8 cellular contexts compared by ENCODE assay signal in genomic region chr19:9791552-9792181, GRCh38. TPM values are rescaled to one million over a fixed set of nuclear protein-coding genes. Genes with fewer than 3 reads are reported as not detected.
DNase-seq lines count a peak whose midpoint lies in the region; ATAC-seq and TF ChIP-seq lines count a peak whose summit lies in the region.

No MANE protein-coding gene starts in this region.

- H3K36me3 Mint-ChIP-seq in natural killer cell, result no peaks in the 10 kb centered on the region
- H3K36me3 Mint-ChIP-seq in stimulated activated effector memory CD8-positive, alpha-beta T cell treated with anti-CD3 and anti-CD28 coated beads, Interleukin-12 subunit alpha, Interleukin-12 subunit beta, amount 100 ng/mL, for 72 hours, result peaks cover 11% of the 10 kb centered on the region

- H3K79me2 ChIP-seq in KMS-11 (ENCODE audit: insufficient read depth, low read depth), result no peaks in the 10 kb centered on the region

- intact Hi-C loops in natural killer cell (cut with micrococcal nuclease), result loop anchor here (1.0 to 10.0 kb wide), 2 partner anchors 28 to 357 kb away; partner anchors contain the start of genes FBXL12 and ZNF266

- peak overlapping the region; percentile 90 to 99 for H3K27ac Mint-ChIP-seq in natural killer cell
- H3K27ac Mint-ChIP-seq in stimulated activated effector memory CD8-positive, alpha-beta T cell treated with anti-CD3 and anti-CD28 coated beads, Interleukin-12 subunit alpha, Interleukin-12 subunit beta, amount 100 ng/mL, for 72 hours, result peak overlapping the region; percentile 95

- peaks cover 20 to 35% of the 10 kb centered on the region in 2 donors for H3K4me1 Mint-ChIP-seq in natural killer cell
- H3K4me1 Mint-ChIP-seq in stimulated activated effector memory CD8-positive, alpha-beta T cell treated with anti-CD3 and anti-CD28 coated beads, Interleukin-12 subunit alpha, Interleukin-12 subunit beta, amount 100 ng/mL, for 72 hours, result peaks cover 21% of the 10 kb centered on the region

- no peaks in the 10 kb centered on the region for H3K9me3 Mint-ChIP-seq in natural killer cell
- H3K9me3 Mint-ChIP-seq in stimulated activated effector memory CD8-positive, alpha-beta T cell treated with anti-CD3 and anti-CD28 coated beads, Interleukin-12 subunit alpha, Interleukin-12 subunit beta, amount 100 ng/mL, for 72 hours, result no peaks in the 10 kb centered on the region

- H3K27ac ChIP-seq in KMS-11 (no peak overlapping the region), RWPE2 (ENCODE audit: poor library complexity, severe bottlenecking) (peak overlapping the region; percentile 33)

- ATAC-seq in RWPE2 (ENCODE audit: low read depth) (peak; percentile 87), natural killer cell (peak; percentile 58 to 80 (median 63))
- peak; percentile 81 for ATAC-seq in stimulated activated effector memory CD8-positive, alpha-beta T cell treated with anti-CD3 and anti-CD28 coated beads, Interleukin-12 subunit alpha, Interleukin-12 subunit beta, amount 100 ng/mL, for 72 hours

- H3K4me3 Mint-ChIP-seq in natural killer cell, result peak overlapping the region; percentile 95
- H3K4me3 Mint-ChIP-seq in stimulated activated effector memory CD8-positive, alpha-beta T cell treated with anti-CD3 and anti-CD28 coated beads, Interleukin-12 subunit alpha, Interleukin-12 subunit beta, amount 100 ng/mL, for 72 hours, result peak overlapping the region; percentile 90

- H3K4me3 ChIP-seq in KMS-11 (IDR thresholded peaks at IDR 0.05; ENCODE audit: insufficient read depth, low read depth, low read length) (no peak overlapping the region), RWPE2 (ENCODE audit: severe bottlenecking) (peak overlapping the region; percentile 46), fibroblast of the aortic adventitia (ENCODE audit: low read depth, low read length) (peak overlapping the region; percentile 77)

- no peaks in the 10 kb centered on the region for H3K27me3 ChIP-seq in KMS-11 (ENCODE audit: insufficient read depth, low read depth)
- H3K27me3 ChIP-seq in RWPE2 (ENCODE audit: insufficient read depth, poor library complexity, severe bottlenecking), result no peaks in the 10 kb centered on the region

- no peaks in the 10 kb centered on the region for H3K9me3 ChIP-seq in RWPE2 (ENCODE audit: severe bottlenecking)

- DNase-seq in NCI-H1694 (lab: John Stamatoyannopoulos, UW), result peak; percentile 36
- DNase-seq in NCI-H1694 treated with DMSO at 0.1 percent for 48 hours (lab: John Stamatoyannopoulos, UW), result no peak
- peak; percentile 97 for DNase-seq in RWPE2 (ENCODE audit: low spot score)
- peak; percentile 96 for DNase-seq in activated effector memory CD4-positive, alpha-beta T cell treated with anti-CD3 and anti-CD28 coated beads, Interleukin-2, amount 50 U/mL, for 16 hours
- peak; percentile 94 for DNase-seq in fibroblast of the aortic adventitia (ENCODE audit: low read depth)
- DNase-seq in natural killer cell, result peak; percentile 86
- peak; percentile 73 to 94 for DNase-seq in stimulated activated effector memory CD8-positive, alpha-beta T cell treated with anti-CD3 and anti-CD28 coated beads, Interleukin-12 subunit alpha, Interleukin-12 subunit beta, amount 100 ng/mL, for 72 hours (ENCODE audit: low spot score in 2 of 2)

- TF ChIP-seq CTCF in KMS-11 (conservative IDR thresholded peaks at IDR 0.05; ENCODE audit: low read depth, low read length) (no peak), RWPE2 (IDR thresholded peaks at IDR 0.05; ENCODE audit: poor library complexity, severe bottlenecking) (no peak), fibroblast of the aortic adventitia (IDR thresholded peaks at IDR 0.05; ENCODE audit: insufficient read depth, low read length) (no peak), natural killer cell (IDR thresholded peaks at IDR 0.05) (no peak)

- no peaks in the 10 kb centered on the region for H3K27me3 Mint-ChIP-seq in natural killer cell (ENCODE audit: low read depth in 2 of 2)

- H3K36me3 ChIP-seq in KMS-11 (ENCODE audit: insufficient read depth) (no peaks in the 10 kb centered on the region), RWPE2 (ENCODE audit: low read depth) (no peaks in the 10 kb centered on the region)

- no peaks in the 10 kb centered on the region for H4K20me1 ChIP-seq in KMS-11 (ENCODE audit: insufficient read depth)

- H3K4me1 ChIP-seq in KMS-11 (ENCODE audit: low read depth, poor library complexity, severe bottlenecking), result peaks cover 18% of the 10 kb centered on the region
- H3K4me1 ChIP-seq in RWPE2 (ENCODE audit: insufficient read depth, poor library complexity, severe bottlenecking), result peaks cover 10% of the 10 kb centered on the region

- peak overlapping the region; percentile 54 for H2AFZ ChIP-seq in KMS-11 (ENCODE audit: low read depth)

- H3K9ac ChIP-seq in KMS-11, result no peak overlapping the region

- H3K4me2 ChIP-seq in KMS-11, result peak overlapping the region; percentile 54

RNA-seq across cellular contexts. Expression of gene ZNF846, which starts 23.1 kb away (rescaled TPM):
- total RNA-seq in fibroblast of the aortic adventitia (ENCODE audit: low replicate concordance) (14.6 and 46.0 TPM in 2 replicates), natural killer cell (10 to 100 TPM in 2 of 3 donors, 1 to 10 TPM in 1; 9.8 to 15.6 (median 12.8) TPM)

RNA-seq across cellular contexts. Expression of gene FBXL12, which starts 27.2 kb away (rescaled TPM):
- 14.4 and 27.8 TPM in 2 replicates for total RNA-seq in fibroblast of the aortic adventitia (ENCODE audit: low replicate concordance)
- 10 to 100 TPM; 36.9 to 46.8 (median 43.6) TPM for total RNA-seq in natural killer cell

RNA-seq across cellular contexts. Expression of gene UBL5, which starts 36.1 kb away (rescaled TPM):
- total RNA-seq in fibroblast of the aortic adventitia (ENCODE audit: low replicate concordance) (83.8 and 272 TPM in 2 replicates), natural killer cell (100 to 1,000 TPM; 193 to 239 (median 194) TPM)

RNA-seq across cellular contexts. Expression of gene PIN1, which starts 43.5 kb away (rescaled TPM):
- total RNA-seq in fibroblast of the aortic adventitia (ENCODE audit: low replicate concordance) (18.6 and 59.7 TPM in 2 replicates), natural killer cell (10 to 100 TPM; 68.3 to 82.6 (median 74.8) TPM)
